1 cellular context compared by ENCODE assay signal in genomic region chr1:214898154-214898553, GRCh38.
TF ChIP-seq lines count a peak whose summit lies in the region.

No MANE protein-coding gene starts in this region.

TF ChIP-seq in WTC11, 78 proteins besides CTCF, POLR2A, EP300 and RAD21 (continued from another document):
- TF ChIP-seq, protein P1, sequence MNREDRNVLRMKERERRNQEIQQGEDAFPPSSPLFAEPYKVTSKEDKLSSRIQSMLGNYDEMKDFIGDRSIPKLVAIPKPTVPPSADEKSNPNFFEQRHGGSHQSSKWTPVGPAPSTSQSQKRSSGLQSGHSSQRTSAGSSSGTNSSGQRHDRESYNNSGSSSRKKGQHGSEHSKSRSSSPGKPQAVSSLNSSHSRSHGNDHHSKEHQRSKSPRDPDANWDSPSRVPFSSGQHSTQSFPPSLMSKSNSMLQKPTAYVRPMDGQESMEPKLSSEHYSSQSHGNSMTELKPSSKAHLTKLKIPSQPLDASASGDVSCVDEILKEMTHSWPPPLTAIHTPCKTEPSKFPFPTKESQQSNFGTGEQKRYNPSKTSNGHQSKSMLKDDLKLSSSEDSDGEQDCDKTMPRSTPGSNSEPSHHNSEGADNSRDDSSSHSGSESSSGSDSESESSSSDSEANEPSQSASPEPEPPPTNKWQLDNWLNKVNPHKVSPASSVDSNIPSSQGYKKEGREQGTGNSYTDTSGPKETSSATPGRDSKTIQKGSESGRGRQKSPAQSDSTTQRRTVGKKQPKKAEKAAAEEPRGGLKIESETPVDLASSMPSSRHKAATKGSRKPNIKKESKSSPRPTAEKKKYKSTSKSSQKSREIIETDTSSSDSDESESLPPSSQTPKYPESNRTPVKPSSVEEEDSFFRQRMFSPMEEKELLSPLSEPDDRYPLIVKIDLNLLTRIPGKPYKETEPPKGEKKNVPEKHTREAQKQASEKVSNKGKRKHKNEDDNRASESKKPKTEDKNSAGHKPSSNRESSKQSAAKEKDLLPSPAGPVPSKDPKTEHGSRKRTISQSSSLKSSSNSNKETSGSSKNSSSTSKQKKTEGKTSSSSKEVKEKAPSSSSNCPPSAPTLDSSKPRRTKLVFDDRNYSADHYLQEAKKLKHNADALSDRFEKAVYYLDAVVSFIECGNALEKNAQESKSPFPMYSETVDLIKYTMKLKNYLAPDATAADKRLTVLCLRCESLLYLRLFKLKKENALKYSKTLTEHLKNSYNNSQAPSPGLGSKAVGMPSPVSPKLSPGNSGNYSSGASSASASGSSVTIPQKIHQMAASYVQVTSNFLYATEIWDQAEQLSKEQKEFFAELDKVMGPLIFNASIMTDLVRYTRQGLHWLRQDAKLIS (CRISPR knock-in tag; IDR thresholded peaks at IDR 0.05; ENCODE audit: borderline replicate concordance): no peak
- TF ChIP-seq, protein P2, sequence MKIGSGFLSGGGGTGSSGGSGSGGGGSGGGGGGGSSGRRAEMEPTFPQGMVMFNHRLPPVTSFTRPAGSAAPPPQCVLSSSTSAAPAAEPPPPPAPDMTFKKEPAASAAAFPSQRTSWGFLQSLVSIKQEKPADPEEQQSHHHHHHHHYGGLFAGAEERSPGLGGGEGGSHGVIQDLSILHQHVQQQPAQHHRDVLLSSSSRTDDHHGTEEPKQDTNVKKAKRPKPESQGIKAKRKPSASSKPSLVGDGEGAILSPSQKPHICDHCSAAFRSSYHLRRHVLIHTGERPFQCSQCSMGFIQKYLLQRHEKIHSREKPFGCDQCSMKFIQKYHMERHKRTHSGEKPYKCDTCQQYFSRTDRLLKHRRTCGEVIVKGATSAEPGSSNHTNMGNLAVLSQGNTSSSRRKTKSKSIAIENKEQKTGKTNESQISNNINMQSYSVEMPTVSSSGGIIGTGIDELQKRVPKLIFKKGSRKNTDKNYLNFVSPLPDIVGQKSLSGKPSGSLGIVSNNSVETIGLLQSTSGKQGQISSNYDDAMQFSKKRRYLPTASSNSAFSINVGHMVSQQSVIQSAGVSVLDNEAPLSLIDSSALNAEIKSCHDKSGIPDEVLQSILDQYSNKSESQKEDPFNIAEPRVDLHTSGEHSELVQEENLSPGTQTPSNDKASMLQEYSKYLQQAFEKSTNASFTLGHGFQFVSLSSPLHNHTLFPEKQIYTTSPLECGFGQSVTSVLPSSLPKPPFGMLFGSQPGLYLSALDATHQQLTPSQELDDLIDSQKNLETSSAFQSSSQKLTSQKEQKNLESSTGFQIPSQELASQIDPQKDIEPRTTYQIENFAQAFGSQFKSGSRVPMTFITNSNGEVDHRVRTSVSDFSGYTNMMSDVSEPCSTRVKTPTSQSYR (CRISPR knock-in tag; IDR thresholded peaks at IDR 0.05): no peak
- no peak for TF ChIP-seq TEAD1 (CRISPR knock-in tag; IDR thresholded peaks at IDR 0.05)
- no peak for TF ChIP-seq GABPB1 (CRISPR knock-in tag; IDR thresholded peaks at IDR 0.05)
- TF ChIP-seq E2F5 (CRISPR knock-in tag; IDR thresholded peaks at IDR 0.05): no peak
- no peak for TF ChIP-seq ZNF317 (CRISPR knock-in tag; IDR thresholded peaks at IDR 0.05; ENCODE audit: borderline replicate concordance, low read depth)
